12 cellular contexts compared by ENCODE assay signal in genomic region chr9:130805510-130806387, GRCh38. TPM values are rescaled to one million over a fixed set of nuclear protein-coding genes. Genes with fewer than 3 reads are reported as not detected.
DNase-seq lines count a peak whose midpoint lies in the region; ATAC-seq and TF ChIP-seq lines count a peak whose summit lies in the region.
"Had no signal": no experiment of that assay in that cellular context is flagged by ENCODE, and none has a peak within 500 bp of the region (broad histone marks: within the 10 kb centered on the region; RNA-seq: fewer than 3 reads in every experiment).

No MANE protein-coding gene starts in this region.

- no peaks in the 10 kb centered on the region for H3K27me3 Mint-ChIP-seq in central memory CD8-positive, alpha-beta T cell
- H3K27me3 Mint-ChIP-seq: activated naive CD4-positive, alpha-beta T cell treated with anti-CD3 and anti-CD28 coated beads, Interleukin-2, amount 50 U/mL, for 24 hours; stimulated activated naive CD8-positive, alpha-beta T cell treated with anti-CD3 and anti-CD28 coated beads, Interleukin-15, Interleukin-2, amounts not matched to agents 100 ng/mL and 50 ng/mL, for 24 hours had no signal

- WGBS in smooth muscle cell (ENCODE audit: low lambda C conversion rate): 87% methylated on average over 1 of the region's 1 CpG

- no peaks in the 10 kb centered on the region for H3K9me3 ChIP-seq in smooth muscle cell (replicated peaks; ENCODE audit: low read depth)

- DNase-seq in LHCN-M2 (ENCODE audit: low read depth) (peak; percentile 38), smooth muscle cell (lab: John Stamatoyannopoulos, UW; ENCODE audit: unreplicated experiment) (no peak), NCI-H1436 treated with DMSO at 0.1 percent for 48 hours (lab: John Stamatoyannopoulos, UW) (no peak)
- no peak for DNase-seq in central memory CD8-positive, alpha-beta T cell (ENCODE audit: low spot score in 2 of 2)
- DNase-seq in stimulated activated CD4-positive, alpha-beta T cell treated with anti-CD3 and anti-CD28 coated beads, Interleukin-1b, Interleukin-23, amount 100 ng/mL, for 48 hours: no peak
- DNase-seq: activated CD4-positive, alpha-beta T cell treated with anti-CD3 and anti-CD28 coated beads for 4 hours; effector CD4-positive, alpha-beta T cell; stimulated activated CD4-positive, alpha-beta T cell treated with anti-CD3 and anti-CD28 coated beads, Interleukin-15, amount 100 ng/mL, for 24 hours had no signal

- no peak overlapping the region for H3K4me3 ChIP-seq in smooth muscle cell

- H3K4me2 ChIP-seq in smooth muscle cell: no peak overlapping the region

- H3K27ac ChIP-seq in smooth muscle cell (ENCODE audit: low read depth): peak overlapping the region; percentile 39

- H4K20me1 ChIP-seq in smooth muscle cell (ENCODE audit: low read depth): peaks cover 38% of the 10 kb centered on the region

- no peak overlapping the region for H3K9ac ChIP-seq in smooth muscle cell (ENCODE audit: low read depth)

- H3K79me2 ChIP-seq in smooth muscle cell (ENCODE audit: low read depth): peaks cover 40% of the 10 kb centered on the region

- no peak overlapping the region for H3K4me3 Mint-ChIP-seq in central memory CD8-positive, alpha-beta T cell
- H3K4me3 Mint-ChIP-seq: activated naive CD4-positive, alpha-beta T cell treated with anti-CD3 and anti-CD28 coated beads, Interleukin-2, amount 50 U/mL, for 24 hours; stimulated activated naive CD8-positive, alpha-beta T cell treated with anti-CD3 and anti-CD28 coated beads, Interleukin-15, Interleukin-2, amounts not matched to agents 100 ng/mL and 50 ng/mL, for 24 hours had no signal

- H3K27me3 ChIP-seq in smooth muscle cell (ENCODE audit: low read depth): no peaks in the 10 kb centered on the region

- peaks cover 14% of the 10 kb centered on the region for H3K4me1 ChIP-seq in smooth muscle cell (ENCODE audit: low read depth)

- peak overlapping the region; percentile 41 for H3K27ac Mint-ChIP-seq in central memory CD8-positive, alpha-beta T cell (ENCODE audit: low read depth)
- H3K27ac Mint-ChIP-seq: activated naive CD4-positive, alpha-beta T cell treated with anti-CD3 and anti-CD28 coated beads, Interleukin-2, amount 50 U/mL, for 24 hours; stimulated activated naive CD8-positive, alpha-beta T cell treated with anti-CD3 and anti-CD28 coated beads, Interleukin-15, Interleukin-2, amounts not matched to agents 100 ng/mL and 50 ng/mL, for 24 hours had no signal

- no peaks in the 10 kb centered on the region for H3K9me3 Mint-ChIP-seq in central memory CD8-positive, alpha-beta T cell
- H3K9me3 Mint-ChIP-seq: activated naive CD4-positive, alpha-beta T cell treated with anti-CD3 and anti-CD28 coated beads, Interleukin-2, amount 50 U/mL, for 24 hours; stimulated activated naive CD8-positive, alpha-beta T cell treated with anti-CD3 and anti-CD28 coated beads, Interleukin-15, Interleukin-2, amounts not matched to agents 100 ng/mL and 50 ng/mL, for 24 hours had no signal

- TF ChIP-seq CTCF in smooth muscle cell (IDR thresholded peaks at IDR 0.05; ENCODE audit: borderline replicate concordance, insufficient read depth, poor library complexity, severe bottlenecking): no peak

- H2AFZ ChIP-seq in smooth muscle cell (ENCODE audit: low read depth): no peak overlapping the region

- H3K4me1 Mint-ChIP-seq in central memory CD8-positive, alpha-beta T cell: peaks cover 22% of the 10 kb centered on the region

- no peaks in the 10 kb centered on the region for H3K36me3 ChIP-seq in smooth muscle cell (ENCODE audit: low read depth)

- ATAC-seq in GM18907 (IDR thresholded peaks at IDR 0.05; ENCODE audit: unreplicated experiment) (peak; percentile 76), HG03342 (IDR thresholded peaks at IDR 0.05; ENCODE audit: unreplicated experiment) (no peak)
- no peak for ATAC-seq in central memory CD8-positive, alpha-beta T cell (replicated peaks; ENCODE audit: extremely low read depth, poor library complexity, severe bottlenecking)

- no peaks in the 10 kb centered on the region for H3F3A ChIP-seq in smooth muscle cell (ENCODE audit: low read depth)

- no peaks in the 10 kb centered on the region for H3K36me3 Mint-ChIP-seq in central memory CD8-positive, alpha-beta T cell (ENCODE audit: insufficient read depth)

RNA-seq across cellular contexts. Expression of gene ABL1, which starts 29.3 kb away (rescaled TPM):
- total RNA-seq in LHCN-M2 (2014; rRNA removed): 63.4 and 70.9 TPM in 2 replicates
- 51.8 TPM for polyA plus RNA-seq in LHCN-M2 (2012)
- 38.2 TPM in 2 replicates for total RNA-seq in smooth muscle cell
- 50.6 and 51.0 TPM in 2 replicates for polyA plus RNA-seq in smooth muscle cell
